ENCODE assay signal across 9 cellular contexts in the genomic region with DNA sequence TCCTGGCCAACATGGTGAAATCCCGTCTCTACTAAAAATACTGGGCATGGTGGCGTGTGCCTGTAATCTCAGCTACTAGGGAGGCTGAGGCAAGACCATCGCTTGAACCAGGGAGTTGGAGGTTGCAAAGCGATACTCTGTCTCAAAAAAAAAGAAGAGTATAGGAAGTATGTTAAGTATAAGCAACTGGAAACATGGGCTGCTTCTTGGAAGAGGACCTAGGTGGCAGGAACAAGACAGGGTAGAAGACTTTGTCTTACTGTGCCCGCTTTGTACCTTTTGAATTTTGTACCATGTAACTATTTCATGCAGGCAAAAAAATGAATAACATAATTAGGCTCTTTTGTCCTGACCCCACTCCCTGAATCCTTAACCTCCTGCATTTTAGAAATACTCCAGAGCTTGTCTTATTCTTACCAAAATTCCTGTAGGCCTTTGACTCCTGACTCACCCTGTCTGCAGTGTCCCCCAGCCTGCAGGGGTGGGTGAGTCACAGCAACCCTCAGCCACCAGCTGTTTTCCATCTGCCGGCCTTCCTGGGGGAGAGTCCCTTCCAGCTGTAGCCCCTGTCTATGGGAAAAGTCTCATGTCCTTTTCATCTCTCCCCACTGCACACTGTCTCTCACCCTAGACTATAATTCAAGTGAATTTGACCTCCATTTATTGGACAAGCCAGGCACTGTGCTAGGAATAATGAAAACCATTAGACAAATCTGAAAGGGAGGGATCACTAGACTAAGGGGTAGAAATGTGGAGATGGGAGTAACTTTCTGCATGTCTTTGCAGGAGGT. TPM values are rescaled to one million over a fixed set of nuclear protein-coding genes. Genes with fewer than 3 reads are reported as not detected.
DNase-seq lines count a peak whose midpoint lies in the region; ATAC-seq and TF ChIP-seq lines count a peak whose summit lies in the region.
"Had no signal": no experiment of that assay in that cellular context is flagged by ENCODE, and none has a peak within 500 bp of the region (broad histone marks: within the 10 kb centered on the region; RNA-seq: fewer than 3 reads in every experiment).

No MANE protein-coding gene starts in this region.

- H3K79me1 ChIP-seq in mesendoderm (ENCODE audit: low read length): no peaks in the 10 kb centered on the region

- H3K27ac ChIP-seq in mesendoderm (ENCODE audit: low read depth, low read length): peak overlapping the region; percentile 25

- POLR2A ChIA-PET in GM10248 (lab: Yijun Ruan, JAX): interaction anchor here (0.5 kb wide), 1 partner anchor 13 kb away, joined by 8 read pairs; no protein-coding TSS in a partner anchor

- CTCF ChIA-PET in GM10248 (lab: Yijun Ruan, JAX): no interaction called here

- no peaks in the 10 kb centered on the region for H3K27me3 ChIP-seq in mesendoderm (ENCODE audit: insufficient read depth, low read length, poor library complexity)

- DNase-seq in AG08396 (ENCODE audit: low spot score): peak; percentile 93
- peak; percentile 79 for DNase-seq in HFFc6
- peak; percentile 83 for DNase-seq in mesendoderm
- no peak for DNase-seq in NCI-H1436 (lab: John Stamatoyannopoulos, UW)
- DNase-seq in effector CD4-positive, alpha-beta T cell: no peak
- no peak for DNase-seq in GM10248 (ENCODE audit: extremely low spot score)
- DNase-seq: naive B cell had no signal

- no CpG with 5 or more reads among the region's 6 CpGs for WGBS in mesendoderm (ENCODE audit: extremely low coverage, insufficient coverage, low lambda C conversion rate)

- H3K4me3 Mint-ChIP-seq in HFFc6 (peak overlapping the region; percentile 9), brain (no peak overlapping the region)

- H3K4me2 ChIP-seq in mesendoderm (ENCODE audit: low read length): no peak overlapping the region

- H3K4me1 ChIP-seq in mesendoderm (ENCODE audit: control insufficient read depth, low read depth, low read length): peaks cover 8% of the 10 kb centered on the region

- H3K9ac ChIP-seq in mesendoderm (ENCODE audit: low read length): no peak overlapping the region

- ATAC-seq in HG03439 (IDR thresholded peaks at IDR 0.05; ENCODE audit: unreplicated experiment): no peak

- H3K4me1 Mint-ChIP-seq in HFFc6 (ENCODE audit: low read depth) (peaks cover 43% of the 10 kb centered on the region), brain (peaks cover 22% of the 10 kb centered on the region)

- H3K9me3 Mint-ChIP-seq in HFFc6 (no peaks in the 10 kb centered on the region), brain (no peaks in the 10 kb centered on the region)
- H3K9me3 Mint-ChIP-seq: naive B cell had no signal

- no peak overlapping the region for H3K4me3 ChIP-seq in mesendoderm (ENCODE audit: low read length)

- peaks cover 3% of the 10 kb centered on the region for H3K27me3 Mint-ChIP-seq in HFFc6 (ENCODE audit: insufficient read depth)
- H3K27me3 Mint-ChIP-seq in brain: peaks cover 8% of the 10 kb centered on the region
- H3K27me3 Mint-ChIP-seq: naive B cell had no signal

- H4K5ac ChIP-seq in mesendoderm (ENCODE audit: low read length): no peak overlapping the region

- H3K79me2 ChIP-seq in mesendoderm (ENCODE audit: control insufficient read depth, insufficient read depth, low read length): no peaks in the 10 kb centered on the region

- no peaks in the 10 kb centered on the region for H3K36me3 ChIP-seq in mesendoderm (ENCODE audit: control insufficient read depth, insufficient read depth, low read length)

- TF ChIP-seq CTCF in HFFc6 (IDR thresholded peaks at IDR 0.05): no peak
- TF ChIP-seq CTCF in brain (conservative IDR thresholded peaks at IDR 0.05): no peak
- no peak for TF ChIP-seq CTCF in GM10248 (IDR thresholded peaks at IDR 0.05; ENCODE audit: control extremely low read depth, extremely low read depth, low read depth, missing control alignments)

- no peak overlapping the region for H4K8ac ChIP-seq in mesendoderm (ENCODE audit: low read depth, low read length)

- no peak overlapping the region for H2BK5ac ChIP-seq in mesendoderm (ENCODE audit: low read length)

- H2BK120ac ChIP-seq in mesendoderm (ENCODE audit: low read depth, low read length): no peak overlapping the region

- H3K27ac Mint-ChIP-seq in HFFc6 (peak overlapping the region; percentile 27), brain (peak overlapping the region in 3 of 5 experiments; percentile 9 to 70 (median 11))

- H3K36me3 Mint-ChIP-seq in HFFc6 (ENCODE audit: low read depth) (no peaks in the 10 kb centered on the region), brain (no peaks in the 10 kb centered on the region)
- H3K36me3 Mint-ChIP-seq: naive B cell had no signal

- no peak overlapping the region for H3K4ac ChIP-seq in mesendoderm (ENCODE audit: low read depth, low read length)

- H2AK5ac ChIP-seq in mesendoderm (ENCODE audit: low read length): no peak overlapping the region

- no peak overlapping the region for H2BK15ac ChIP-seq in mesendoderm (replicated peaks; ENCODE audit: low read depth)

- H3K18ac ChIP-seq in mesendoderm (ENCODE audit: low read length): peak overlapping the region; percentile 26

- H3K56ac ChIP-seq in mesendoderm (ENCODE audit: low read length): peak overlapping the region; percentile 47

- no peak overlapping the region for H3K23ac ChIP-seq in mesendoderm (ENCODE audit: low read length)

RNA-seq across cellular contexts. Expression of a gene that starts 41.8 kb away (rescaled TPM):
- 100 to 1,000 TPM in 2 of 6 experiments, 10 to 100 TPM in 4; 90.3 to 109 (median 96.1) TPM for total RNA-seq in HFFc6 (2021; fragmentation: NEBNext Ultra II Directional; extraction: Animal tissue kit (Norgen Biotek cat#: 25700))
- polyA plus RNA-seq in brain (ENCODE audit: insufficient read depth, low read depth, low replicate concordance): 126 TPM
- 46.4 TPM for polyA plus RNA-seq in mesendoderm (2013, experiment 1 of 2)
- 47.9 TPM for polyA plus RNA-seq in mesendoderm (2013, experiment 2 of 2)

RNA-seq across cellular contexts. Expression of a gene that starts 51.9 kb away (rescaled TPM):
- 1,000 to 10,000 TPM in 2 of 6 experiments, 100 to 1,000 TPM in 4; 881 to 1,084 (median 937) TPM for total RNA-seq in HFFc6 (2021; fragmentation: NEBNext Ultra II Directional; extraction: Animal tissue kit (Norgen Biotek cat#: 25700))
- 236 TPM for polyA plus RNA-seq in brain (ENCODE audit: insufficient read depth, low read depth, low replicate concordance)
- polyA plus RNA-seq in mesendoderm (2013, experiment 1 of 2): 110 TPM
- polyA plus RNA-seq in mesendoderm (2013, experiment 2 of 2): 111 TPM

Comparison
In these comparisons a context has a peak if more than half of its experiments do, and no peak if none do; other contexts are left out.
1. DNase-seq: peak in AG08396 (single experiment), HFFc6 (single experiment) and mesendoderm (single experiment); none in NCI-H1436 (single experiment), effector CD4-positive, alpha-beta T cell (single experiment) and GM10248 (single experiment).